Comparison of ENCODE assay signal across 1 cellular context in the genomic region with DNA sequence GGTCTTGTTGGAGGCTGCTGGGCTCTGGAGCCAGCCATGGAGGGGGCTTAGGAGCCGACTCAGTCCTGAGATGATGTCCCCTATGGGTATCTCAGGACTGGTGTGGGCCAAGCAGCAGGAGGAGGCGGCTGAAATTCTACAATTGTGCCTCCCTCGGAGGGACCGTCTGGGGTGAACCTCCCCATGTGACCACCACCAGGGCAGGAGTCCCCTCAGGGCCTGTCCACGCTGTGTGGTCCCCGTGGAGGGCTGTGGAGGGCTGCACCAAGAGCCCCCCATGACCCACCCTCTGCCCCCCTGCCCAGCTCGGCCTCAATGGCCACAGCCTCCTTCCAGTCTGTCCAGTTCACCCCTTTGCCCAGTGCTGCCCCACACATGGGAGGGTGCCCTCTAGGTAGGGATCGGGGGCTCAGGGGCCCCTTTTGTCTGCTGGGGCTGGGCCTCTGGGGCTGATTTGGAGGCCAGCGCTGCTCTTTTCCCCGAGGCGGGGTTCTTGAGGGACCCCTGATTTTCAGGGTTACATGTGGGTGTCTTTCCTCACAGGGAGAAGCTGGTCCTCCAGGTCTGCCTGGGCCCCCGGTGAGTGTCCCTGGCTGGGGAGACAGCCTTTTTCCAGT.
TF ChIP-seq lines count a peak whose summit lies in the region.

No MANE protein-coding gene starts in this region.

TF ChIP-seq in WTC11, 78 proteins besides CTCF, POLR2A, EP300 and RAD21 (continued from another document):
- TF ChIP-seq, protein P1, sequence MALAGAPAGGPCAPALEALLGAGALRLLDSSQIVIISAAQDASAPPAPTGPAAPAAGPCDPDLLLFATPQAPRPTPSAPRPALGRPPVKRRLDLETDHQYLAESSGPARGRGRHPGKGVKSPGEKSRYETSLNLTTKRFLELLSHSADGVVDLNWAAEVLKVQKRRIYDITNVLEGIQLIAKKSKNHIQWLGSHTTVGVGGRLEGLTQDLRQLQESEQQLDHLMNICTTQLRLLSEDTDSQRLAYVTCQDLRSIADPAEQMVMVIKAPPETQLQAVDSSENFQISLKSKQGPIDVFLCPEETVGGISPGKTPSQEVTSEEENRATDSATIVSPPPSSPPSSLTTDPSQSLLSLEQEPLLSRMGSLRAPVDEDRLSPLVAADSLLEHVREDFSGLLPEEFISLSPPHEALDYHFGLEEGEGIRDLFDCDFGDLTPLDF (CRISPR knock-in tag; IDR thresholded peaks at IDR 0.05) = no peak
- no peak for TF ChIP-seq NFE2L1 (CRISPR knock-in tag; IDR thresholded peaks at IDR 0.05)
- TF ChIP-seq, protein P2, sequence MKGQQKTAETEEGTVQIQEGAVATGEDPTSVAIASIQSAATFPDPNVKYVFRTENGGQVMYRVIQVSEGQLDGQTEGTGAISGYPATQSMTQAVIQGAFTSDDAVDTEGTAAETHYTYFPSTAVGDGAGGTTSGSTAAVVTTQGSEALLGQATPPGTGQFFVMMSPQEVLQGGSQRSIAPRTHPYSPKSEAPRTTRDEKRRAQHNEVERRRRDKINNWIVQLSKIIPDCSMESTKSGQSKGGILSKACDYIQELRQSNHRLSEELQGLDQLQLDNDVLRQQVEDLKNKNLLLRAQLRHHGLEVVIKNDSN (CRISPR knock-in tag; IDR thresholded peaks at IDR 0.05) = no peak
- no peak for TF ChIP-seq CREB1 (CRISPR knock-in tag; IDR thresholded peaks at IDR 0.05)
- TF ChIP-seq, protein P3, sequence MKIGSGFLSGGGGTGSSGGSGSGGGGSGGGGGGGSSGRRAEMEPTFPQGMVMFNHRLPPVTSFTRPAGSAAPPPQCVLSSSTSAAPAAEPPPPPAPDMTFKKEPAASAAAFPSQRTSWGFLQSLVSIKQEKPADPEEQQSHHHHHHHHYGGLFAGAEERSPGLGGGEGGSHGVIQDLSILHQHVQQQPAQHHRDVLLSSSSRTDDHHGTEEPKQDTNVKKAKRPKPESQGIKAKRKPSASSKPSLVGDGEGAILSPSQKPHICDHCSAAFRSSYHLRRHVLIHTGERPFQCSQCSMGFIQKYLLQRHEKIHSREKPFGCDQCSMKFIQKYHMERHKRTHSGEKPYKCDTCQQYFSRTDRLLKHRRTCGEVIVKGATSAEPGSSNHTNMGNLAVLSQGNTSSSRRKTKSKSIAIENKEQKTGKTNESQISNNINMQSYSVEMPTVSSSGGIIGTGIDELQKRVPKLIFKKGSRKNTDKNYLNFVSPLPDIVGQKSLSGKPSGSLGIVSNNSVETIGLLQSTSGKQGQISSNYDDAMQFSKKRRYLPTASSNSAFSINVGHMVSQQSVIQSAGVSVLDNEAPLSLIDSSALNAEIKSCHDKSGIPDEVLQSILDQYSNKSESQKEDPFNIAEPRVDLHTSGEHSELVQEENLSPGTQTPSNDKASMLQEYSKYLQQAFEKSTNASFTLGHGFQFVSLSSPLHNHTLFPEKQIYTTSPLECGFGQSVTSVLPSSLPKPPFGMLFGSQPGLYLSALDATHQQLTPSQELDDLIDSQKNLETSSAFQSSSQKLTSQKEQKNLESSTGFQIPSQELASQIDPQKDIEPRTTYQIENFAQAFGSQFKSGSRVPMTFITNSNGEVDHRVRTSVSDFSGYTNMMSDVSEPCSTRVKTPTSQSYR (CRISPR knock-in tag; IDR thresholded peaks at IDR 0.05) = no peak
